Comparison of ENCODE assay signal across 1 cellular context in the genomic region with DNA sequence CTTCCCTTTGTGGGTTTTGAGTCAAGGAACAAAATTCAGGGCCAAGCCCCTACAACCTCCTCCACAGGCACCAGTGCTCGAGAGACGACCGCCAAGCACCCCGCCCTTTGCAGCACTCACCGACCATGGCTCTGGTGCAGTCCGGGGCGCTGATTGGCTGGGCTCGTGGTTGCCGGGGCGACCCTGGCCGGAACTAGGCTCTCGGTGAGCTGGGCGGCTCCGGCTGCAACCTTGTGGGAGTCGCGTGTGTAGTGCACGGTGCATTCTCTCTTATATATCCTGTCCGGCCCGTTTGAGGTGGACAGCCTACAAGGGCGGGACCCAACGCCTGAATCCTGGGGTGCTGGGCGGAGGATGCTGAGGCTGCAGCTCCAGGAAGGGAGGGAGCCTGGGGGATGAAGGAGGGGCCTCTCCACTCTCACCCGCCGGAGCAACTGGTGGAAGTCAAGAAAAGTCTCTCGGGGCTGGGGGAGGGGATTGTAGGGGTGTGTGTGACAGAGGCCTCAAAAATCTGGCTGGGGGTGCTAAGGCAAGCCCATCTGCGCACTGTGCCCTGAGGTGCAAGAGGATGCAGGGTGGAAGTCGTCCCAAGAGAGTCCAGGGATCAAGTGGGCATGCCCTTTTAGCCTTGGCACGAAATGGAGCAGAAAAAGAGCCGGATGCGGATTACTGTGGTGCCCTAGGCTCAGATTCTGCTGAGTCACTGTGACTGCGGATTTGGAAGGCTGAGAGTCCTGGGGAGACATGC.
A peak's percentile ranks its signal among the peaks of the same experiment; 100 is the strongest.
TF ChIP-seq lines count a peak whose summit lies in the region.

NQO1 (minus strand) TSS at position 248 of the 748 bp plus-strand sequence; CDS start at position 127, 121 bp downstream.

TF ChIP-seq in HepG2, 621 proteins besides CTCF, POLR2A, EP300 and RAD21 (continued from another document and continues in another):
- TF ChIP-seq ZNF646 (CRISPR knock-in tag; IDR thresholded peaks at IDR 0.05) (no peak), ARHGAP35 (CRISPR knock-in tag; IDR thresholded peaks at IDR 0.05; ENCODE audit: borderline replicate concordance) (peak; percentile 66), ZFY (CRISPR knock-in tag; IDR thresholded peaks at IDR 0.05) (peak; percentile 70), KMT2A (CRISPR knock-in tag; IDR thresholded peaks at IDR 0.05) (peak; percentile 69; the same call in 1 of the 2 replicates), NAIF1 (CRISPR knock-in tag; IDR thresholded peaks at IDR 0.05; ENCODE audit: borderline replicate concordance) (peak; percentile 69; the same call in 1 of the 2 replicates), MAFK (conservative IDR thresholded peaks at IDR 0.05 in 1 of 2, IDR thresholded peaks at IDR 0.05 in 1 of 2; ENCODE audit: low read length in 2 of 2) (peak; percentile 93 to 99), KLF12 (CRISPR knock-in tag; IDR thresholded peaks at IDR 0.05; ENCODE audit: borderline replicate concordance) (no peak), ZNF430 (CRISPR knock-in tag; IDR thresholded peaks at IDR 0.05) (peak; percentile 66; the same call in 1 of the 2 replicates), BHLHE40 (IDR thresholded peaks at IDR 0.05; ENCODE audit: low read length) (peak; percentile 70; the same call in 1 of the 2 replicates), ZNF296 (CRISPR knock-in tag; conservative IDR thresholded peaks at IDR 0.05) (0 out of 2 replicates have a peak, but pooled peaks have one; percentile 85), ZNF367 (CRISPR knock-in tag; IDR thresholded peaks at IDR 0.05; ENCODE audit: borderline replicate concordance) (no peak), TAF15 (IDR thresholded peaks at IDR 0.05; ENCODE audit: low read depth, low read length, poor library complexity, severe bottlenecking) (peak; percentile 81), ZNF75D (CRISPR knock-in tag; IDR thresholded peaks at IDR 0.05; ENCODE audit: borderline replicate concordance) (0 out of 2 replicates have a peak, but pooled peaks have one; percentile 39), ZNF800 (CRISPR knock-in tag; IDR thresholded peaks at IDR 0.05) (0 out of 2 replicates have a peak, but pooled peaks have one; percentile 61), ZNF124 (CRISPR knock-in tag; IDR thresholded peaks at IDR 0.05) (peak; percentile 34; the same call in 1 of the 2 replicates), ZBTB43 (CRISPR knock-in tag; conservative IDR thresholded peaks at IDR 0.05) (no peak; the same call in 1 of the 2 replicates), ZNF557 (CRISPR knock-in tag; IDR thresholded peaks at IDR 0.05) (no peak), ZBTB26 (CRISPR knock-in tag; IDR thresholded peaks at IDR 0.05; ENCODE audit: borderline replicate concordance) (peak; percentile 74; the same call in 1 of the 2 replicates), ATF7-NPFF (CRISPR knock-in tag; IDR thresholded peaks at IDR 0.05; ENCODE audit: low read depth) (no peak; the same call in none of the 2 replicates), ERF (CRISPR knock-in tag; IDR thresholded peaks at IDR 0.05) (peak; percentile 78), ZZZ3 (CRISPR knock-in tag; IDR thresholded peaks at IDR 0.05; ENCODE audit: borderline replicate concordance) (no peak), ISL2 (CRISPR knock-in tag; IDR thresholded peaks at IDR 0.05) (0 out of 2 replicates have a peak, but pooled peaks have one; percentile 52), ZNF564 (CRISPR knock-in tag; IDR thresholded peaks at IDR 0.05) (peak; percentile 49; the same call in 1 of the 2 replicates)
- TF ChIP-seq, protein P1, sequence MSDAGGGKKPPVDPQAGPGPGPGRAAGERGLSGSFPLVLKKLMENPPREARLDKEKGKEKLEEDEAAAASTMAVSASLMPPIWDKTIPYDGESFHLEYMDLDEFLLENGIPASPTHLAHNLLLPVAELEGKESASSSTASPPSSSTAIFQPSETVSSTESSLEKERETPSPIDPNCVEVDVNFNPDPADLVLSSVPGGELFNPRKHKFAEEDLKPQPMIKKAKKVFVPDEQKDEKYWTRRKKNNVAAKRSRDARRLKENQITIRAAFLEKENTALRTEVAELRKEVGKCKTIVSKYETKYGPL (CRISPR knock-in tag; IDR thresholded peaks at IDR 0.05), result no peak
- TF ChIP-seq, protein P2, sequence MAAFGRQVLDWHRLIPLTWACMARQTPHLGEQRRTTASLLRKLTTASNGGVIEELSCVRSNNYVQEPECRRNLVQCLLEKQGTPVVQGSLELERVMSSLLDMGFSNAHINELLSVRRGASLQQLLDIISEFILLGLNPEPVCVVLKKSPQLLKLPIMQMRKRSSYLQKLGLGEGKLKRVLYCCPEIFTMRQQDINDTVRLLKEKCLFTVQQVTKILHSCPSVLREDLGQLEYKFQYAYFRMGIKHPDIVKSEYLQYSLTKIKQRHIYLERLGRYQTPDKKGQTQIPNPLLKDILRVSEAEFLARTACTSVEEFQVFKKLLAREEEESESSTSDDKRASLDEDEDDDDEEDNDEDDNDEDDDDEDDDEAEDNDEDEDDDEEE (CRISPR knock-in tag; IDR thresholded peaks at IDR 0.05), result no peak
- TF ChIP-seq, protein P3, sequence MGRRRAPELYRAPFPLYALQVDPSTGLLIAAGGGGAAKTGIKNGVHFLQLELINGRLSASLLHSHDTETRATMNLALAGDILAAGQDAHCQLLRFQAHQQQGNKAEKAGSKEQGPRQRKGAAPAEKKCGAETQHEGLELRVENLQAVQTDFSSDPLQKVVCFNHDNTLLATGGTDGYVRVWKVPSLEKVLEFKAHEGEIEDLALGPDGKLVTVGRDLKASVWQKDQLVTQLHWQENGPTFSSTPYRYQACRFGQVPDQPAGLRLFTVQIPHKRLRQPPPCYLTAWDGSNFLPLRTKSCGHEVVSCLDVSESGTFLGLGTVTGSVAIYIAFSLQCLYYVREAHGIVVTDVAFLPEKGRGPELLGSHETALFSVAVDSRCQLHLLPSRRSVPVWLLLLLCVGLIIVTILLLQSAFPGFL (CRISPR knock-in tag; IDR thresholded peaks at IDR 0.05), result no peak
- TF ChIP-seq, protein P4, sequence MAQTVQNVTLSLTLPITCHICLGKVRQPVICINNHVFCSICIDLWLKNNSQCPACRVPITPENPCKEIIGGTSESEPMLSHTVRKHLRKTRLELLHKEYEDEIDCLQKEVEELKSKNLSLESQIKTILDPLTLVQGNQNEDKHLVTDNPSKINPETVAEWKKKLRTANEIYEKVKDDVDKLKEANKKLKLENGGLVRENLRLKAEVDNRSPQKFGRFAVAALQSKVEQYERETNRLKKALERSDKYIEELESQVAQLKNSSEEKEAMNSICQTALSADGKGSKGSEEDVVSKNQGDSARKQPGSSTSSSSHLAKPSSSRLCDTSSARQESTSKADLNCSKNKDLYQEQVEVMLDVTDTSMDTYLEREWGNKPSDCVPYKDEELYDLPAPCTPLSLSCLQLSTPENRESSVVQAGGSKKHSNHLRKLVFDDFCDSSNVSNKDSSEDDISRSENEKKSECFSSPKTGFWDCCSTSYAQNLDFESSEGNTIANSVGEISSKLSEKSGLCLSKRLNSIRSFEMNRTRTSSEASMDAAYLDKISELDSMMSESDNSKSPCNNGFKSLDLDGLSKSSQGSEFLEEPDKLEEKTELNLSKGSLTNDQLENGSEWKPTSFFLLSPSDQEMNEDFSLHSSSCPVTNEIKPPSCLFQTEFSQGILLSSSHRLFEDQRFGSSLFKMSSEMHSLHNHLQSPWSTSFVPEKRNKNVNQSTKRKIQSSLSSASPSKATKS (CRISPR knock-in tag; IDR thresholded peaks at IDR 0.05), result 0 out of 2 replicates have a peak, but pooled peaks have one; percentile 67
- TF ChIP-seq, protein P5, sequence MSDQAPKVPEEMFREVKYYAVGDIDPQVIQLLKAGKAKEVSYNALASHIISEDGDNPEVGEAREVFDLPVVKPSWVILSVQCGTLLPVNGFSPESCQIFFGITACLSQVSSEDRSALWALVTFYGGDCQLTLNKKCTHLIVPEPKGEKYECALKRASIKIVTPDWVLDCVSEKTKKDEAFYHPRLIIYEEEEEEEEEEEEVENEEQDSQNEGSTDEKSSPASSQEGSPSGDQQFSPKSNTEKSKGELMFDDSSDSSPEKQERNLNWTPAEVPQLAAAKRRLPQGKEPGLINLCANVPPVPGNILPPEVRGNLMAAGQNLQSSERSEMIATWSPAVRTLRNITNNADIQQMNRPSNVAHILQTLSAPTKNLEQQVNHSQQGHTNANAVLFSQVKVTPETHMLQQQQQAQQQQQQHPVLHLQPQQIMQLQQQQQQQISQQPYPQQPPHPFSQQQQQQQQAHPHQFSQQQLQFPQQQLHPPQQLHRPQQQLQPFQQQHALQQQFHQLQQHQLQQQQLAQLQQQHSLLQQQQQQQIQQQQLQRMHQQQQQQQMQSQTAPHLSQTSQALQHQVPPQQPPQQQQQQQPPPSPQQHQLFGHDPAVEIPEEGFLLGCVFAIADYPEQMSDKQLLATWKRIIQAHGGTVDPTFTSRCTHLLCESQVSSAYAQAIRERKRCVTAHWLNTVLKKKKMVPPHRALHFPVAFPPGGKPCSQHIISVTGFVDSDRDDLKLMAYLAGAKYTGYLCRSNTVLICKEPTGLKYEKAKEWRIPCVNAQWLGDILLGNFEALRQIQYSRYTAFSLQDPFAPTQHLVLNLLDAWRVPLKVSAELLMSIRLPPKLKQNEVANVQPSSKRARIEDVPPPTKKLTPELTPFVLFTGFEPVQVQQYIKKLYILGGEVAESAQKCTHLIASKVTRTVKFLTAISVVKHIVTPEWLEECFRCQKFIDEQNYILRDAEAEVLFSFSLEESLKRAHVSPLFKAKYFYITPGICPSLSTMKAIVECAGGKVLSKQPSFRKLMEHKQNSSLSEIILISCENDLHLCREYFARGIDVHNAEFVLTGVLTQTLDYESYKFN (CRISPR knock-in tag; conservative IDR thresholded peaks at IDR 0.05), result peak; percentile 71
